8 cellular contexts compared by ENCODE assay signal in the genomic region with DNA sequence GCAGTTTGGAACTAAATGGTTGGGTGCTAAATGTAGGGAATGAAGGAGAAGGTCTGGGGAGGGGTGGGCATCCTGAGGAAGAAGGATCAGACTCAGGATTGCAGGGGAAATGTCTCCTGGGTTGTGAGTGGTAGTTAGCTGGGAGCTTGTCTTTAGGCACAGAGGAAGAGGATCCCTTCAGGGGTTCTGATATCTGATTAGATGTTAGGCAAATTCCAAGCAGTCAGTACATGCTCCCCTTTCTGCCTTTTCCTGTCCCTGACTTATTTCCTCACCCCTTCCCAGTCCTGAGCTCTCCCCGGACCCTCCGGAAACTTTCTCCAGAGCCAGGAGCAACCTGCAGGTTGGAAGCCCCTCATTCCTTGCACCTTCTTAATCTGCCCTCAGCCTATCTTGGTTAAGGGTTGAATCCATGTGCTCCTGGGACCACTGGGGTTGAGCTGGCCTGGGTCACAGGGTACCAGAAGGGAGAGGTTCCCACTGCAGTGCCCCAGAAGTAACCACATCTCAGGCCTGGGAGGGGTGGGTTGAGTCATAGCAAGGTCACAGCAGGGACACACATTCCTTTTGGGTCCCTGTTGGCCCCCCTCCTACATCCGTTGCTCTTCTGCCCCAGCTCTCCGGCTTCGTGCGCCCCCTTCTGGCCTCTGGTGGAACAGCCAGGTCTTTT. TPM values are rescaled to one million over a fixed set of nuclear protein-coding genes. Genes with fewer than 3 reads are reported as not detected.
DNase-seq lines count a peak whose midpoint lies in the region; ATAC-seq and TF ChIP-seq lines count a peak whose summit lies in the region.

No MANE protein-coding gene starts in this region.

- H2BK15ac ChIP-seq in IMR-90 (ENCODE audit: low read depth, low read length): peak overlapping the region; percentile 98

- H3K14ac ChIP-seq in IMR-90 (replicated peaks; ENCODE audit: low read depth, low read length): peak overlapping the region; percentile 93

- ATAC-seq in IMR-90 (ENCODE audit: low read depth) (peak; percentile 66), GM19351 (IDR thresholded peaks at IDR 0.05; ENCODE audit: unreplicated experiment) (no peak)

- intact Hi-C loops in IMR-90 (cut with micrococcal nuclease): loop anchor here (1.0 to 2.0 kb wide), 3 partner anchors 20 to 82 kb away; a partner anchor contains a TSS

- H4K20me1 ChIP-seq in IMR-90 (ENCODE audit: insufficient read depth, low read length): no peaks in the 10 kb centered on the region
- H4K20me1 ChIP-seq in OCI-LY3 (ENCODE audit: insufficient read depth, low read length): no peaks in the 10 kb centered on the region

- H3K18ac ChIP-seq in IMR-90 (ENCODE audit: low read depth, low read length): peak overlapping the region; percentile 89

- H2BK20ac ChIP-seq in IMR-90 (ENCODE audit: low read depth, low read length): peak overlapping the region; percentile 85

- H4K91ac ChIP-seq in IMR-90 (ENCODE audit: insufficient read depth, low read depth, low read length): peak overlapping the region; percentile 96

- peak; percentile 97 for TF ChIP-seq CTCF in IMR-90 (conservative IDR thresholded peaks at IDR 0.05; ENCODE audit: low read depth, low read length)
- peak; percentile 88 for TF ChIP-seq CTCF in OCI-LY3 (IDR thresholded peaks at IDR 0.05; ENCODE audit: low read depth, low read length)
- peak; percentile 96 for TF ChIP-seq CTCF in epithelial cell of proximal tubule (conservative IDR thresholded peaks at IDR 0.05; ENCODE audit: low read depth, low read length)

- H3K36me3 ChIP-seq in IMR-90 (ENCODE audit: control insufficient read depth, insufficient read depth, low read length) (peaks cover 7% of the 10 kb centered on the region; the same call in 1 of the 2 replicates), OCI-LY3 (replicated peaks; ENCODE audit: low read depth, low read length) (no peaks in the 10 kb centered on the region), mucosa of rectum (ENCODE audit: control insufficient read depth in 2 of 2, insufficient read depth in 2 of 2, low read length in 2 of 2) (no peaks in the 10 kb centered on the region)

- WGBS in IMR-90 (ENCODE audit: extremely low coverage in 2 of 2, insufficient read length in 1 of 2), 2 experiments: 40% methylated on average over 1 of the region's 6 CpGs; no CpG with 5 or more reads in 1 of the 2 experiments

- POLR2A ChIA-PET in IMR-90 (lab: Charles Lee; ENCODE audit: unreplicated experiment): interaction anchor here (1.0 kb wide), 1 partner anchor 20 kb away, joined by 8 read pairs; a partner anchor contains a TSS

- H3K4me2 ChIP-seq in IMR-90 (ENCODE audit: low read depth, low read length) (peak overlapping the region; percentile 79), OCI-LY3 (ENCODE audit: low read length) (peak overlapping the region; percentile 95)

- H3K4me3 ChIP-seq in IMR-90 (ENCODE audit: insufficient read depth, low read depth, low read length) (peak overlapping the region; percentile 60), OCI-LY3 (ENCODE audit: low read length) (peak overlapping the region; percentile 79), epithelial cell of proximal tubule (ENCODE audit: low read depth, low read length) (peak overlapping the region; percentile 72), mucosa of rectum (ENCODE audit: low read length in 2 of 2) (peak overlapping the region in 1 of 2 donors; percentile 37)

- CTCF ChIA-PET in IMR-90 (lab: Yijun Ruan, JAX): interaction anchor here (0.8 to 3.9 kb wide), 10 partner anchors 10 to 61 kb away, joined by 3 to 39 read pairs (median 4); a partner anchor contains a TSS

- H3K27me3 ChIP-seq in IMR-90 (ENCODE audit: control insufficient read depth, insufficient read depth, low read length) (no peaks in the 10 kb centered on the region), OCI-LY3 (ENCODE audit: low read depth, low read length) (peaks cover 20% of the 10 kb centered on the region), mucosa of rectum (ENCODE audit: control insufficient read depth in 2 of 2, insufficient read depth in 2 of 2, low read length in 2 of 2) (peaks cover 7 to 9% of the 10 kb centered on the region in 2 donors)

- H3K27ac ChIP-seq in IMR-90 (ENCODE audit: insufficient read depth, low read length) (peak overlapping the region; percentile 94), OCI-LY3 (ENCODE audit: low read length) (no peak overlapping the region), mucosa of rectum (ENCODE audit: low read depth in 2 of 2, low read length in 2 of 2) (peak overlapping the region; percentile 77 to 86)

- peak overlapping the region; percentile 81 for H3K9ac ChIP-seq in IMR-90 (ENCODE audit: low read depth, low read length)
- H3K9ac ChIP-seq in OCI-LY3 (ENCODE audit: low read length): no peak overlapping the region
- peak overlapping the region; percentile 34 to 56 for H3K9ac ChIP-seq in mucosa of rectum (ENCODE audit: low read depth in 1 of 2, low read length in 2 of 2)

- H3K56ac ChIP-seq in IMR-90 (ENCODE audit: extremely low read depth, insufficient read depth, low read length): peak overlapping the region; percentile 98

- H2AK9ac ChIP-seq in IMR-90 (replicated peaks; ENCODE audit: low read depth, low read length, poor library complexity): peak overlapping the region; percentile 100

- H3K9me1 ChIP-seq in IMR-90 (ENCODE audit: insufficient read depth, low read length): peaks cover 21% of the 10 kb centered on the region

- no TSS peak for BruUV-seq in IMR-90 (replicated peaks; lab: Mats Ljungman, UMichigan)

- no peaks in the 10 kb centered on the region for H3K79me2 ChIP-seq in OCI-LY3 (ENCODE audit: low read length)

- peak overlapping the region; percentile 79 for H4K5ac ChIP-seq in IMR-90 (ENCODE audit: low read depth, low read length)

- H2AFZ ChIP-seq in IMR-90 (replicated peaks; ENCODE audit: low read length, poor library complexity): peak overlapping the region; percentile 89
- H2AFZ ChIP-seq in OCI-LY3 (ENCODE audit: low read depth, low read length): no peak overlapping the region

- peak overlapping the region; percentile 84 to 96 for H4K8ac ChIP-seq in IMR-90 (ENCODE audit: low read depth in 2 of 2, low read length in 2 of 2)

- peak overlapping the region; percentile 95 for H2BK120ac ChIP-seq in IMR-90 (ENCODE audit: low read depth, low read length)

- H3K4me1 ChIP-seq in IMR-90 (ENCODE audit: control insufficient read depth, insufficient read depth, low read length): peaks cover 31% of the 10 kb centered on the region
- peaks cover 18% of the 10 kb centered on the region for H3K4me1 ChIP-seq in OCI-LY3 (ENCODE audit: low read length)
- peaks cover 16 to 24% of the 10 kb centered on the region in 2 donors for H3K4me1 ChIP-seq in mucosa of rectum (ENCODE audit: control insufficient read depth in 2 of 2, insufficient read depth in 2 of 2, low read length in 2 of 2)

- H3K9me3 ChIP-seq in IMR-90 (ENCODE audit: control insufficient read depth, insufficient read depth, low read length) (no peaks in the 10 kb centered on the region), OCI-LY3 (ENCODE audit: insufficient read depth, low read length) (no peaks in the 10 kb centered on the region), mucosa of rectum (ENCODE audit: control insufficient read depth in 2 of 2, low read length in 2 of 2) (no peaks in the 10 kb centered on the region)

- dilution Hi-C loops in IMR-90 (cut with HindIII; ENCODE audit: low sequenced_read_pairs, unreplicated experiment): no loop called here

- peaks cover 0 to 32% of the 10 kb centered on the region in 2 experiments; a peak in 3 of 4 replicates for H3K79me1 ChIP-seq in IMR-90 (ENCODE audit: low read depth in 1 of 2, low read length in 2 of 2)

- peak overlapping the region; percentile 96 for H2BK5ac ChIP-seq in IMR-90 (ENCODE audit: low read depth, low read length, poor library complexity, severe bottlenecking)

- DNase-seq in COR-L47 (lab: John Stamatoyannopoulos, UW): peak; percentile 58
- DNase-seq in IMR-90: peak; percentile 95
- peak; percentile 90 for DNase-seq in activated T-cell treated with anti-CD3 and anti-CD28 coated beads for 1 hour (ENCODE audit: low read depth)
- no peak for DNase-seq in epithelial cell of proximal tubule (ENCODE audit: low read depth)
- DNase-seq in stimulated activated CD8-positive, alpha-beta memory T cell treated with anti-CD3 and anti-CD28 coated beads, Interleukin-2, amount 100 ng/mL, for 48 hours (ENCODE audit: low read depth in 2 of 2): peak; percentile 79 to 94

- H3K4ac ChIP-seq in IMR-90 (ENCODE audit: low read depth, low read length): peak overlapping the region; percentile 100

- in situ Hi-C loops in IMR-90 (cut with MboI; ENCODE audit: low sequenced_read_pairs): no loop called here

- TF ChIP-seq POLR2A in IMR-90 (IDR thresholded peaks at IDR 0.05; ENCODE audit: low read depth, low read length): 0 out of 2 replicates have a peak, but pooled peaks have one; percentile 41

- peak; percentile 93 for TF ChIP-seq RAD21 in IMR-90 (IDR thresholded peaks at IDR 0.05; ENCODE audit: low read length)

- H2AK5ac ChIP-seq in IMR-90 (ENCODE audit: low read depth, low read length): peak overlapping the region; percentile 99

- H3K23ac ChIP-seq in IMR-90 (ENCODE audit: low read depth, low read length): peak overlapping the region; percentile 92

RNA-seq across cellular contexts. Expression of a gene that starts 1.6 kb away (rescaled TPM):
- total RNA-seq in IMR-90 (2012; rRNA removed) (124 and 140 TPM in 2 replicates), epithelial cell of proximal tubule (71.6 and 102 TPM in 2 replicates)
- 337 and 373 TPM in 2 replicates for polyA plus RNA-seq in IMR-90 (2012; rRNA removed)
- 592 and 623 TPM in 2 replicates for polyA plus RNA-seq in IMR-90 (2012; cell fraction: cytosol; rRNA removed)
- 90.7 and 186 TPM in 2 replicates for polyA plus RNA-seq in IMR-90 (2012; cell fraction: nucleus; rRNA removed; ENCODE audit: low replicate concordance)

RNA-seq across cellular contexts. Expression of a gene that starts 4.2 kb away (rescaled TPM):
- total RNA-seq in IMR-90 (2012; rRNA removed) (under 0.01 and 0.18 TPM in 2 replicates), epithelial cell of proximal tubule (not detected in 2 replicates)
- 0.39 and 0.55 TPM in 2 replicates for polyA plus RNA-seq in IMR-90 (2012; rRNA removed)
- 0.18 and 0.27 TPM in 2 replicates for polyA plus RNA-seq in IMR-90 (2012; cell fraction: cytosol; rRNA removed)
- 0.52 and 1.3 TPM in 2 replicates for polyA plus RNA-seq in IMR-90 (2012; cell fraction: nucleus; rRNA removed; ENCODE audit: low replicate concordance)

RNA-seq across cellular contexts. Expression of a gene that starts 19.9 kb away (rescaled TPM):
- total RNA-seq in IMR-90 (2012; rRNA removed): 21.7 and 25.6 TPM in 2 replicates
- 27.8 and 28.8 TPM in 2 replicates for polyA plus RNA-seq in IMR-90 (2012; rRNA removed)
- 20.9 and 26.7 TPM in 2 replicates for polyA plus RNA-seq in IMR-90 (2012; cell fraction: cytosol; rRNA removed)
- 24.4 and 31.3 TPM in 2 replicates for polyA plus RNA-seq in IMR-90 (2012; cell fraction: nucleus; rRNA removed; ENCODE audit: low replicate concordance)
- total RNA-seq in epithelial cell of proximal tubule: 24.5 and 26.1 TPM in 2 replicates

RNA-seq across cellular contexts. Expression of a gene that starts 49.3 kb away (rescaled TPM):
- 10.4 and 10.6 TPM in 2 replicates for total RNA-seq in IMR-90 (2012; rRNA removed)
- polyA plus RNA-seq in IMR-90 (2012; rRNA removed): 67.2 and 68.0 TPM in 2 replicates
- polyA plus RNA-seq in IMR-90 (2012; cell fraction: cytosol; rRNA removed): 18.8 and 35.8 TPM in 2 replicates
- 243 and 578 TPM in 2 replicates for polyA plus RNA-seq in IMR-90 (2012; cell fraction: nucleus; rRNA removed; ENCODE audit: low replicate concordance)
- 6.7 and 10.8 TPM in 2 replicates for total RNA-seq in epithelial cell of proximal tubule
